8 cellular contexts compared by ENCODE assay signal in the genomic region with DNA sequence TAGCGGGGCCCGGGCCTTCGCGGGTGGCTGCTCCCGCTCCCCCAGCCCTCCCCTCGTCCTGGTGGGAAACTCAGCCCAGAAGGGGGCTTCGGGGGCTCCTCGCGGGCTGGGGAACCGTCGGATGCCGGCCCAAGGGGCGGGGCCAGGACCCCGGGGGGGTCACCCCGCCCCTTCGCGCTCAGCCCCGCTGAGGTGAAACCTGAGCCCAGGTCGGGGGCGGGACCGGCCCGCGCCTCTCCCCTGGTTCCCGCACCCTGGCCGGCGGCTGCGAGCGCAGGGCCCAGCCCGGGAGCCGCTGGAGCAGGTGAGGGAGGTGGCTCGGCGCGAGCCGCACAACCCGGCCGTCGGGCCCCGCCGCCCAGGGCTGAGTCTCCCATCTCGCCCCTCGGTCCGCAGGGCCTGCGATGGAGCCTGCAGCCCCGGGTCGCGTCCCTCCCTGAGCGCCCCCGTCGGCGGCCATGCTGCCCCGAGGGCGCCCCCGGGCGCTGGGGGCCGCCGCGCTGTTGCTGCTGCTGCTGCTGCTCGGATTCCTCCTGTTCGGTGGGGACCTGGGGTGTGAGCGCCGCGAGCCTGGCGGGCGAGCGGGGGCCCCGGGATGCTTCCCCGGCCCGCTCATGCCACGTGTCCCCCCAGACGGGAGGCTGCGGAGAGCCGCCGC. TPM values are rescaled to one million over a fixed set of nuclear protein-coding genes. Genes with fewer than 3 reads are reported as not detected.
DNase-seq lines count a peak whose midpoint lies in the region; ATAC-seq, FAIRE-seq and TF ChIP-seq lines count a peak whose summit lies in the region.

Gene LARGE2 (plus strand): TSS at position 232 of the 658 bp plus-strand sequence. CDS start 227 bp downstream, at position 459.

- H2AFZ ChIP-seq in ACC112 (ENCODE audit: low read length, unreplicated experiment) (peak within 1 kb of the TSS; percentile 39), hepatocyte (peak within 1 kb of the TSS; percentile 79)

- ATAC-seq in activated B cell treated with CpG ODN at 0.5 μM for 24 hours (ENCODE audit: low read depth) (peak; percentile 6), GM19324 (IDR thresholded peaks at IDR 0.05; ENCODE audit: low FRiP score, unreplicated experiment) (no peak)

- no peaks in the 10 kb centered on the region for H3K4me1 ChIP-seq in ACC112 (ENCODE audit: control insufficient read depth, insufficient read depth, low read length, unreplicated experiment)
- H3K4me1 ChIP-seq in hepatocyte (ENCODE audit: insufficient read depth): peaks cover 12% of the 10 kb centered on the region
- peaks cover 0 to 3% of the 10 kb centered on the region in 2 donors for H3K4me1 ChIP-seq in small intestine (ENCODE audit: control insufficient read depth in 2 of 2, insufficient read depth in 1 of 2, low read depth in 1 of 2, low read length in 1 of 2)

- H3K4me1 Mint-ChIP-seq in activated B cell treated with CpG ODN at 0.5 μM for 24 hours: peaks cover 78% of the 10 kb centered on the region

- CTCF ChIA-PET in activated B cell treated with CpG ODN at 0.5 μM for 24 hours (lab: Charles Lee): interaction anchor here (0.7 to 2.8 kb wide), 6 partner anchors 9 to 151 kb away, joined by 4 to 17 read pairs (median 6); no protein-coding TSS in a partner anchor

- no peaks in the 10 kb centered on the region for H3K9me2 ChIP-seq in hepatocyte (replicated peaks; ENCODE audit: insufficient read depth)

- no peak for TF ChIP-seq CTCF in activated B cell treated with CpG ODN at 0.5 μM for 24 hours (IDR thresholded peaks at IDR 0.05)
- no peak for TF ChIP-seq CTCF in hepatocyte (IDR thresholded peaks at IDR 0.05; ENCODE audit: poor library complexity)

- intact Hi-C loops in activated B cell treated with CpG ODN at 0.5 μM for 24 hours (cut with micrococcal nuclease): loop anchor here (1.0 to 2.0 kb wide), 4 partner anchors 8 to 42 kb away; no protein-coding TSS in a partner anchor

- no peaks in the 10 kb centered on the region for H3K9me3 Mint-ChIP-seq in activated B cell treated with CpG ODN at 0.5 μM for 24 hours

- peak within 1 kb of the TSS; percentile 92 for H3K4me2 ChIP-seq in hepatocyte

- POLR2A ChIA-PET in activated B cell treated with CpG ODN at 0.5 μM for 24 hours (lab: Charles Lee): interaction anchor here (0.6 to 8.2 kb wide), 13 partner anchors 10 to 893 kb away, joined by 3 to 263 read pairs (median 4); partner anchors contain the start of gene CRY2

- no peaks in the 10 kb centered on the region for H3K27me3 Mint-ChIP-seq in activated B cell treated with CpG ODN at 0.5 μM for 24 hours

- H3K27ac Mint-ChIP-seq in activated B cell treated with CpG ODN at 0.5 μM for 24 hours: peak within 1 kb of the TSS; percentile 97

- peaks cover 34% of the 10 kb centered on the region for H3K27me3 ChIP-seq in ACC112 (ENCODE audit: insufficient read depth, low read length)
- peaks cover 8% of the 10 kb centered on the region for H3K27me3 ChIP-seq in hepatocyte
- peaks cover 0 to 3% of the 10 kb centered on the region in 2 donors for H3K27me3 ChIP-seq in small intestine (ENCODE audit: control insufficient read depth in 2 of 2, insufficient read depth in 2 of 2, low read length in 2 of 2)

- H3K36me3 ChIP-seq in ACC112 (ENCODE audit: insufficient read depth, low read length) (no peaks in the 10 kb centered on the region), hepatocyte (replicated peaks; ENCODE audit: insufficient read depth, low read depth) (no peaks in the 10 kb centered on the region), small intestine (ENCODE audit: control insufficient read depth in 2 of 2, insufficient read depth in 2 of 2, low read length in 2 of 2) (no peaks in the 10 kb centered on the region)

- FAIRE-seq in small intestine (lab: Jason Lieb, UNC): no peak

- peak within 1 kb of the TSS; percentile 96 for H3K4me3 Mint-ChIP-seq in activated B cell treated with CpG ODN at 0.5 μM for 24 hours

- H3K79me2 ChIP-seq in ACC112 (ENCODE audit: control insufficient read depth, insufficient read depth, low read length, unreplicated experiment): no peaks in the 10 kb centered on the region
- H3K79me2 ChIP-seq in hepatocyte: no peaks in the 10 kb centered on the region

- H3K9me3 ChIP-seq in hepatocyte (ENCODE audit: low read depth): no peaks in the 10 kb centered on the region
- H3K9me3 ChIP-seq in small intestine (ENCODE audit: control insufficient read depth, low read depth): no peaks in the 10 kb centered on the region

- peaks cover 44% of the 10 kb centered on the region for H3K36me3 Mint-ChIP-seq in activated B cell treated with CpG ODN at 0.5 μM for 24 hours (ENCODE audit: low read depth)

- under 1% methylated on average over 35 of the region's 73 CpGs for WGBS in hepatocyte (ENCODE audit: low lambda C conversion rate, missing lambda C conversion rate)
- WGBS in small intestine, 3 donors: 1 to 2% (median 1%) methylated on average over 38 to 73 of the region's 73 CpGs

- DNase-seq in HT-29 (ENCODE audit: low spot score) (peak; percentile 55), activated B cell treated with CpG ODN at 0.5 μM for 24 hours (peak; percentile 62), hepatocyte (ENCODE audit: low spot score) (peak; percentile 77), small intestine (no peak), AG08395 (ENCODE audit: low spot score) (no peak), UCSD-AML1 (lab: John Stamatoyannopoulos, UW; ENCODE audit: unreplicated experiment) (no peak)

- no peaks in the 10 kb centered on the region for H4K20me1 ChIP-seq in hepatocyte (ENCODE audit: insufficient read depth, poor library complexity, severe bottlenecking)

- H3K27ac ChIP-seq in ACC112 (ENCODE audit: low read depth, low read length) (no peak within 1 kb of the TSS), hepatocyte (peak within 1 kb of the TSS; percentile 80), small intestine (ENCODE audit: low read depth in 1 of 2, low read length in 1 of 2) (peak within 1 kb of the TSS in 1 of 2 donors; percentile 58)

- H3K4me3 ChIP-seq in ACC112 (ENCODE audit: low read depth, low read length) (no peak within 1 kb of the TSS; the same call in 1 of the 2 replicates), hepatocyte (peak within 1 kb of the TSS; percentile 45), small intestine (ENCODE audit: low read depth in 1 of 2, low read length in 2 of 2) (peak within 1 kb of the TSS; percentile 31 to 41)

RNA-seq across cellular contexts. Expression of gene LARGE2, which starts in this region (rescaled TPM):
- 2.6 and 4.5 TPM in 2 replicates for total RNA-seq in HT-29 (2014; rRNA removed; shearing (Covaris generic))
- total RNA-seq in activated B cell treated with CpG ODN at 0.5 μM for 24 hours (47.4 and 59.7 TPM in 2 replicates), hepatocyte (4.3 and 4.7 TPM in 2 replicates)
- polyA plus RNA-seq in hepatocyte (9.7 and 11.6 TPM in 2 replicates), small intestine (10 to 100 TPM in 1 of 3 donors, under 1 TPM in 2; 0.22 to 10.7 (median 0.81) TPM)

Comparison
In these comparisons a context has a peak if more than half of its experiments do, and no peak if none do; other contexts are left out.
1. DNase-seq: peak in HT-29 (single experiment), activated B cell treated with CpG ODN at 0.5 μM for 24 hours (single experiment) and hepatocyte (single experiment); none in small intestine (single experiment), AG08395 (single experiment) and UCSD-AML1 (single experiment).